In genomic region chr11:111540921-111541208, GRCh38 we compare ENCODE assay signal across 8 cellular contexts. TPM values are rescaled to one million over a fixed set of nuclear protein-coding genes. Genes with fewer than 3 reads are reported as not detected.
A peak's percentile ranks its signal among the peaks of the same experiment; 100 is the strongest.
DNase-seq lines count a peak whose midpoint lies in the region; ATAC-seq and TF ChIP-seq lines count a peak whose summit lies in the region.

No MANE protein-coding gene starts in this region.

- H3K4me1 ChIP-seq in left lung = peaks cover 14 to 35% of the 10 kb centered on the region in 2 donors
- H3K4me1 ChIP-seq in subcutaneous abdominal adipose tissue (ENCODE audit: control insufficient read depth in 5 of 5, insufficient read depth in 5 of 5, low read length in 5 of 5) = peaks cover 0 to 27% (median 21%) of the 10 kb centered on the region in 5 donors

- H3K27me3 ChIP-seq in left lung (peaks cover 7 to 41% of the 10 kb centered on the region in 2 donors), subcutaneous abdominal adipose tissue (ENCODE audit: control insufficient read depth in 5 of 5, insufficient read depth in 4 of 5, low read length in 5 of 5) (peaks cover 6 to 28% (median 22%) of the 10 kb centered on the region in 5 donors)

- no peak for TF ChIP-seq CTCF in left lung (IDR thresholded peaks at IDR 0.05)

- H3K9ac ChIP-seq in subcutaneous abdominal adipose tissue (ENCODE audit: low read length in 5 of 5) = peak overlapping the region in 1 of 5 donors; percentile 65

- ATAC-seq in left lung (peak; percentile 38), HG03280 (IDR thresholded peaks at IDR 0.05; ENCODE audit: unreplicated experiment) (no peak), HG03095 (IDR thresholded peaks at IDR 0.05; ENCODE audit: unreplicated experiment) (no peak)

- H3K27ac ChIP-seq in caudate nucleus (ENCODE audit: low read depth, low read length) = peak overlapping the region; percentile 67
- H3K27ac ChIP-seq in left lung = peak overlapping the region; percentile 46 to 73
- peak overlapping the region; percentile 35 for H3K27ac ChIP-seq in subcutaneous abdominal adipose tissue (ENCODE audit: low read depth, low read length)

- H3K36me3 ChIP-seq in left lung (peaks cover 0 to 7% of the 10 kb centered on the region in 2 donors), subcutaneous abdominal adipose tissue (ENCODE audit: control insufficient read depth in 5 of 5, insufficient read depth in 5 of 5, low read length in 5 of 5) (no peaks in the 10 kb centered on the region)

- no peaks in the 10 kb centered on the region for H3K9me3 ChIP-seq in left lung
- H3K9me3 ChIP-seq in subcutaneous abdominal adipose tissue (ENCODE audit: control insufficient read depth in 5 of 5, low read length in 5 of 5) = peaks cover 0 to 5% (median 3%) of the 10 kb centered on the region in 5 donors

- DNase-seq in NCI-H524 (lab: John Stamatoyannopoulos, UW) = peak; percentile 43 to 44
- DNase-seq in NCI-H524 treated with DMSO at 0.1 percent for 48 hours (lab: John Stamatoyannopoulos, UW) = no peak
- peak in 1 of 61 donors; percentile 51 for DNase-seq in caudate nucleus (lab: John Stamatoyannopoulos, UW)
- no peak for DNase-seq in left lung
- DNase-seq in SIG-M5 treated with dmso at 0.1 percent for 504 hours (lab: John Stamatoyannopoulos, UW; ENCODE audit: unreplicated experiment) = no peak

- H3K4me3 ChIP-seq in left lung = peak overlapping the region; percentile 37 to 53
- peak overlapping the region in 4 of 5 donors; percentile 67 to 71 (median 68) for H3K4me3 ChIP-seq in subcutaneous abdominal adipose tissue (ENCODE audit: low read depth in 1 of 5, low read length in 5 of 5)

- intact Hi-C loops in left lung (cut with DNase I) = no loop called here

RNA-seq across cellular contexts. Expression of gene LAYN, which starts 0.3 kb away (rescaled TPM):
- total RNA-seq in left lung = 10 to 100 TPM in 1 of 2 donors, 1 to 10 TPM in 1; 9.6 to 19.8 TPM

RNA-seq across cellular contexts. Expression of gene HOATZ, which starts 26.3 kb away (rescaled TPM):
- 1 to 10 TPM in 1 of 2 donors, not detected in 1; 6.9 TPM for total RNA-seq in left lung

RNA-seq across cellular contexts. Expression of gene BTG4, which starts 28.7 kb away (rescaled TPM):
- not detected for total RNA-seq in left lung

Comparison
In these comparisons a context has a peak if more than half of its experiments do, and no peak if none do; other contexts are left out.
1. DNase-seq: peak in NCI-H524 (2 of 2); none in NCI-H524 treated with DMSO at 0.1 percent for 48 hours (single experiment), left lung (0 of 2) and SIG-M5 treated with dmso at 0.1 percent for 504 hours (single experiment).
2. Peak in every context shown above with its lines, with median percentiles within 50 percentile points of each other: H3K27ac ChIP-seq.